Comparison of ENCODE assay signal across 10 cellular contexts in the genomic region with DNA sequence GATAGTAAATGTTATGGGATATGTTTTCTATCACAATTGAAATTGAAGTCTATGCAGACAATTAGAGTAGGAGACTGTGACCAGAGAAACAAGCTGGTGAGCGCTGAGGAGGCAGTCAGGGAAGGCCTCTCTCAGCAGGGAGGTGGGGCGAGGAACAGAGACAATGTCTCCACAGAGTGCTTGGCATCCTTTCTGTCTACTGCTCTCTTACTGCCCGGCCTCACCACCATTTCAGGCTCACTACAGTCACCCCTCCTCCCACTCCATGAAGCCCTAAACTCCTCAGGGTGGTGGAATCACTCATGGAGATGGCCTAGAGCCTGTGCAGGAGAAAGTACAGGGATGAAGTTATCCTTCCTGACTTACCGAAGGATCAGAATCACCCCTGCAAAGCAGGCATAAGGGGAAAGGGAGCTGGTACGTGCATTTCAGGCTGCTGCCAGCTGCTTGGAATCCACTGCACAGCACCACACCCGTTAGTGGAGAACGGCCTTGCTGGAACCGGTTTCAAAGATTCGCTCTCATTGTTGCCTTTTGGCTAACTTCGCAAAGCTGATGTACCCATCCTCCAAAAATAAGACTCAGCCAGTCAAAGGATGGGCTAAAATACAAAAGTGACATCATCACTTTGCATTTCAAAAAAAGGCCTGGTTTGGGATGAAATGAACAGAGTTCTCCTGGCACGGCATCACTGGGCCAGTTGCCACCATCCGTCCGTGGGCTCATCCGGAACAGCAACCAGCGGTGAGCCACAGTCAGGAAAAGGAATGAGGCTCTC.
DNase-seq lines count a peak whose midpoint lies in the region; ATAC-seq, FAIRE-seq and TF ChIP-seq lines count a peak whose summit lies in the region.
"Had no signal": no experiment of that assay in that cellular context is flagged by ENCODE, and none has a peak within 500 bp of the region (broad histone marks: within the 10 kb centered on the region; RNA-seq: fewer than 3 reads in every experiment).

No MANE protein-coding gene starts in this region.

- no peak for TF ChIP-seq POLR2A in right lobe of liver (IDR thresholded peaks at IDR 0.05)

- H3K36me3 ChIP-seq in MG63: no peaks in the 10 kb centered on the region
- H3K36me3 ChIP-seq in right lobe of liver: no peaks in the 10 kb centered on the region
- H3K36me3 ChIP-seq in small intestine (ENCODE audit: control insufficient read depth in 2 of 2, insufficient read depth in 2 of 2, low read length in 2 of 2): peaks cover 0 to 3% of the 10 kb centered on the region in 2 donors

- FAIRE-seq in small intestine (lab: Jason Lieb, UNC): no peak

- ATAC-seq in right lobe of liver: peak; percentile 63 to 79 (median 71)

- 34% methylated on average over 12 of the region's 15 CpGs for WGBS in right lobe of liver (ENCODE audit: insufficient coverage, low coverage, low lambda C conversion rate, missing lambda C conversion rate)
- WGBS in small intestine, 3 donors: 79 to 86% (median 85%) methylated on average over 15 of the region's 15 CpGs

- H3K9me3 ChIP-seq in MG63: no peaks in the 10 kb centered on the region
- H3K9me3 ChIP-seq in right lobe of liver: no peaks in the 10 kb centered on the region
- H3K9me3 ChIP-seq in small intestine (ENCODE audit: control insufficient read depth, low read depth): no peaks in the 10 kb centered on the region

- H3K27ac ChIP-seq in right lobe of liver (peak overlapping the region; percentile 29 to 84 (median 32)), temporal lobe (ENCODE audit: low read depth, low read length) (peak overlapping the region; percentile 96), small intestine (ENCODE audit: low read depth in 1 of 2, low read length in 1 of 2) (peak overlapping the region in 1 of 2 donors; percentile 41)

- H3K27me3 ChIP-seq in MG63 (no peaks in the 10 kb centered on the region), right lobe of liver (no peaks in the 10 kb centered on the region), small intestine (ENCODE audit: control insufficient read depth in 2 of 2, insufficient read depth in 2 of 2, low read length in 2 of 2) (no peaks in the 10 kb centered on the region)

- H3K4me3 ChIP-seq in MG63 (peak overlapping the region; percentile 20), epithelial cell of esophagus (ENCODE audit: low read length) (no peak overlapping the region), right lobe of liver (no peak overlapping the region), small intestine (ENCODE audit: low read depth in 1 of 2, low read length in 2 of 2) (no peak overlapping the region)

- TF ChIP-seq CTCF in epithelial cell of esophagus (IDR thresholded peaks at IDR 0.05; ENCODE audit: insufficient read depth, low read depth, low read length, missing control alignments) (no peak), right lobe of liver (IDR thresholded peaks at IDR 0.05) (no peak)

- intact Hi-C loops in right lobe of liver (cut with DNase I): no loop called here

- peak; percentile 88 for DNase-seq in MG63
- peak; percentile 51 for DNase-seq in epithelial cell of esophagus (ENCODE audit: low read depth)
- peak; percentile 70 for DNase-seq in right lobe of liver
- no peak for DNase-seq in NCI-H1436 treated with DMSO at 0.1 percent for 48 hours (lab: John Stamatoyannopoulos, UW)
- DNase-seq in small intestine: no peak
- no peak for DNase-seq in D341Med (ENCODE audit: low spot score)
- no peak for DNase-seq in effector CD4-positive, alpha-beta T cell
- DNase-seq: activated CD4-positive, alpha-beta T cell treated with anti-CD3 and anti-CD28 coated beads for 48 hours; NCI-H1694 treated with DMSO at 0.1 percent for 48 hours had no signal

- H3K4me1 ChIP-seq in right lobe of liver (peaks cover 0 to 44% (median 21%) of the 10 kb centered on the region in 4 donors), small intestine (ENCODE audit: control insufficient read depth in 2 of 2, insufficient read depth in 1 of 2, low read depth in 1 of 2, low read length in 1 of 2) (peaks cover 7 to 14% of the 10 kb centered on the region in 2 donors)

Comparison
In these comparisons a context has a peak if more than half of its experiments do, and no peak if none do; other contexts are left out.
1. DNase-seq: peak in MG63 (single experiment), epithelial cell of esophagus (single experiment) and right lobe of liver (3 of 3); none in NCI-H1436 treated with DMSO at 0.1 percent for 48 hours (single experiment), small intestine (single experiment), D341Med (single experiment) and effector CD4-positive, alpha-beta T cell (single experiment).